1 cellular context compared by ENCODE assay signal in genomic region chr7:143176128-143176527, GRCh38.
TF ChIP-seq lines count a peak whose summit lies in the region.

No MANE protein-coding gene starts in this region.

TF ChIP-seq in WTC11, 78 proteins besides CTCF, POLR2A, EP300 and RAD21:
- TF ChIP-seq ZNF281 (CRISPR knock-in tag; IDR thresholded peaks at IDR 0.05) (no peak), HMGA2 (CRISPR knock-in tag; IDR thresholded peaks at IDR 0.05) (peak; percentile 71)
TF ChIP-seq in WTC11: peak in this region for 1.
